1 cellular context compared by ENCODE assay signal in genomic region chr19:46717034-46717715, GRCh38.
TF ChIP-seq lines count a peak whose summit lies in the region.

Gene PRKD2 (minus strand): TSS chr19:46717114. CDS start chr19:46716370, 744 bp downstream.

TF ChIP-seq in WTC11, 78 proteins besides CTCF, POLR2A, EP300 and RAD21 (continued from another document):
- TF ChIP-seq KAT7 (CRISPR knock-in tag; IDR thresholded peaks at IDR 0.05; ENCODE audit: borderline replicate concordance) (no peak), ESRRA (CRISPR knock-in tag; IDR thresholded peaks at IDR 0.05; ENCODE audit: borderline replicate concordance) (no peak), ZNF532 (CRISPR knock-in tag; IDR thresholded peaks at IDR 0.05; ENCODE audit: borderline replicate concordance) (0 out of 2 replicates have a peak, but pooled peaks have one; percentile 21), E2F1 (CRISPR knock-in tag; IDR thresholded peaks at IDR 0.05) (no peak), MAX (CRISPR knock-in tag; IDR thresholded peaks at IDR 0.05) (0 out of 2 replicates have a peak, but pooled peaks have one; percentile 19), FOXP1 (CRISPR knock-in tag; IDR thresholded peaks at IDR 0.05; ENCODE audit: borderline replicate concordance) (peak; percentile 49; the same call in 1 of the 2 replicates), ETV6 (CRISPR knock-in tag; IDR thresholded peaks at IDR 0.05) (peak; percentile 48; the same call in 1 of the 2 replicates), SMAD3 (CRISPR knock-in tag; IDR thresholded peaks at IDR 0.05; ENCODE audit: borderline replicate concordance) (no peak), ZBTB43 (CRISPR knock-in tag; IDR thresholded peaks at IDR 0.05) (0 out of 2 replicates have a peak, but pooled peaks have one; percentile 43), ZMAT4 (CRISPR knock-in tag; IDR thresholded peaks at IDR 0.05) (peak; percentile 37; the same call in 1 of the 2 replicates), GTF2I (CRISPR knock-in tag; conservative IDR thresholded peaks at IDR 0.05) (0 out of 2 replicates have a peak, but pooled peaks have one; percentile 54), FOXP4 (CRISPR knock-in tag; IDR thresholded peaks at IDR 0.05) (0 out of 2 replicates have a peak, but pooled peaks have one; percentile 28)
